ENCODE assay signal across 22 cellular contexts in genomic region chr11:95919514-95919913, GRCh38.
"Had no signal": no experiment of that assay in that cellular context is flagged by ENCODE, and none has a peak within 500 bp of the region (broad histone marks: within the 10 kb centered on the region; RNA-seq: fewer than 3 reads in every experiment).

No MANE protein-coding gene starts in this region.

- H3K4me3 ChIP-seq: hepatocyte, lung, pancreas, psoas muscle, right lobe of liver, testis, tibial nerve had no signal

- H3K4me1 ChIP-seq: foreskin keratinocyte had no signal

- H3K36me3 ChIP-seq: pancreas, right lobe of liver, tibial nerve had no signal

- DNase-seq: endodermal cell; erythroblast; foreskin keratinocyte; head of caudate nucleus; kidney; left cardiac atrium; left ventricle myocardium superior; mesenchymal stem cell; naive B cell; occipital lobe; pancreas; psoas muscle; retina; right lobe of liver; stimulated activated CD4-positive, alpha-beta T cell treated with anti-CD3 and anti-CD28 coated beads, Interleukin-4, amount 100 ng/mL, for 1 hour; stimulated activated CD8-positive, alpha-beta memory T cell treated with anti-CD3 and anti-CD28 coated beads, Interleukin-4, amount 100 ng/mL, for 48 hours; stimulated activated naive CD8-positive, alpha-beta T cell treated with anti-CD3 and anti-CD28 coated beads, Interleukin-15, Interleukin-2, amounts not matched to agents 100 U/mL and 50 U/mL, for 24 hours; testis had no signal

- H3K4me2 ChIP-seq: hepatocyte had no signal

- H3K9me3 ChIP-seq: pancreas, psoas muscle, right lobe of liver, testis, tibial nerve had no signal

- ATAC-seq: foreskin keratinocyte; left cardiac atrium; left ventricle myocardium superior; pancreas; psoas muscle; right lobe of liver; stimulated activated effector memory CD8-positive, alpha-beta T cell treated with anti-CD3 and anti-CD28 coated beads, Interleukin-12 subunit alpha, Interleukin-12 subunit beta, amount 100 ng/mL, for 72 hours; stimulated activated naive CD8-positive, alpha-beta T cell treated with anti-CD3 and anti-CD28 coated beads, Interleukin-15, Interleukin-2, amounts not matched to agents 100 U/mL and 50 U/mL, for 24 hours had no signal

- H3K27me3 ChIP-seq: foreskin keratinocyte, hepatocyte, pancreas, right lobe of liver, testis, tibial nerve had no signal

- H2AFZ ChIP-seq: hepatocyte had no signal

- H3K27ac ChIP-seq: foreskin keratinocyte, hepatocyte, pancreas, psoas muscle, right lobe of liver had no signal
